Comparison of ENCODE assay signal across 1 cellular context in the genomic region with DNA sequence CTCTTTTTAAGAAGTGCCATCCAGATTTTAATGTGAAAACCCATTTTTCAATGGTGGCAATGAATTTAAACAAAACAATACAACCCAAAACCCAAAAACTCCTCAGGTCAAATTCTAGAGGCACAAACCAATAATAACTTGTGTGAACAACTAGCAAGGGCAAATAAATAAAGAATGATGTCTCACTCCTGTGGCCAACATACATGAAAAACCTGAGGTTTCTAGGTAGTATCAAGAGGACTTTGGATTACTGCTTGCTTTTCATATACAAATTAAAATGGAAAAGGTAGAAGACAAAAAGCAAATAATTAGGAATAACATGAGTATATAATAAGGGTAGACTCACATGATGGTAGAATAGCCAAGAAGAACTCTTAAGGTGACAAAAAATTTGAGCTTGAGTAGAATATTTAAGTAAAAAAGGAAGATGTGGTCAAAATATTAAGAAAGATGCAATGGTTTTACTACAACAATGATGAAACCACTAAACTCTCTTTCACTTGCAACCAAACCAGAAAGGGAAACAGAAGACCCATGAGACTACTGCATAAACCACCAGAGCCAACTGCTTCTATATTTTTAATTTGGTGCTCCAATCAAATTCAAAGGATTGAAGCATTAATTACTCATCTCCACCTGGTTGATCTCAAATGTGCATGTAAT.
TF ChIP-seq lines count a peak whose summit lies in the region.

No MANE protein-coding gene starts in this region.

TF ChIP-seq in GM12878, 131 proteins besides CTCF, POLR2A, EP300 and RAD21 (continued from another document and continues in another):
- TF ChIP-seq, protein P1, sequence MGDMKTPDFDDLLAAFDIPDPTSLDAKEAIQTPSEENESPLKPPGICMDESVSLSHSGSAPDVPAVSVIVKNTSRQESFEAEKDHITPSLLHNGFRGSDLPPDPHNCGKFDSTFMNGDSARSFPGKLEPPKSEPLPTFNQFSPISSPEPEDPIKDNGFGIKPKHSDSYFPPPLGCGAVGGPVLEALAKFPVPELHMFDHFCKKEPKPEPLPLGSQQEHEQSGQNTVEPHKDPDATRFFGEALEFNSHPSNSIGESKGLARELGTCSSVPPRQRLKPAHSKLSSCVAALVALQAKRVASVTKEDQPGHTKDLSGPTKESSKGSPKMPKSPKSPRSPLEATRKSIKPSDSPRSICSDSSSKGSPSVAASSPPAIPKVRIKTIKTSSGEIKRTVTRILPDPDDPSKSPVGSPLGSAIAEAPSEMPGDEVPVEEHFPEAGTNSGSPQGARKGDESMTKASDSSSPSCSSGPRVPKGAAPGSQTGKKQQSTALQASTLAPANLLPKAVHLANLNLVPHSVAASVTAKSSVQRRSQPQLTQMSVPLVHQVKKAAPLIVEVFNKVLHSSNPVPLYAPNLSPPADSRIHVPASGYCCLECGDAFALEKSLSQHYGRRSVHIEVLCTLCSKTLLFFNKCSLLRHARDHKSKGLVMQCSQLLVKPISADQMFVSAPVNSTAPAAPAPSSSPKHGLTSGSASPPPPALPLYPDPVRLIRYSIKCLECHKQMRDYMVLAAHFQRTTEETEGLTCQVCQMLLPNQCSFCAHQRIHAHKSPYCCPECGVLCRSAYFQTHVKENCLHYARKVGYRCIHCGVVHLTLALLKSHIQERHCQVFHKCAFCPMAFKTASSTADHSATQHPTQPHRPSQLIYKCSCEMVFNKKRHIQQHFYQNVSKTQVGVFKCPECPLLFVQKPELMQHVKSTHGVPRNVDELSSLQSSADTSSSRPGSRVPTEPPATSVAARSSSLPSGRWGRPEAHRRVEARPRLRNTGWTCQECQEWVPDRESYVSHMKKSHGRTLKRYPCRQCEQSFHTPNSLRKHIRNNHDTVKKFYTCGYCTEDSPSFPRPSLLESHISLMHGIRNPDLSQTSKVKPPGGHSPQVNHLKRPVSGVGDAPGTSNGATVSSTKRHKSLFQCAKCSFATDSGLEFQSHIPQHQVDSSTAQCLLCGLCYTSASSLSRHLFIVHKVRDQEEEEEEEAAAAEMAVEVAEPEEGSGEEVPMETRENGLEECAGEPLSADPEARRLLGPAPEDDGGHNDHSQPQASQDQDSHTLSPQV (IDR thresholded peaks at IDR 0.05), result no peak
- TF ChIP-seq CBX5 (IDR thresholded peaks at IDR 0.05; ENCODE audit: low read depth) (no peak), BMI1 (IDR thresholded peaks at IDR 0.05; ENCODE audit: borderline replicate concordance) (no peak), CHD2 (IDR thresholded peaks at IDR 0.05; ENCODE audit: borderline replicate concordance, low read depth, low read length) (no peak), GATAD2B (conservative IDR thresholded peaks at IDR 0.05; ENCODE audit: low read depth) (no peak), MEF2B (IDR thresholded peaks at IDR 0.05; ENCODE audit: partially characterized antibody, poor library complexity, severe bottlenecking) (peak; percentile 93), HCFC1 (IDR thresholded peaks at IDR 0.05; ENCODE audit: low read length) (no peak), SMAD1 (IDR thresholded peaks at IDR 0.05; ENCODE audit: low read depth, partially characterized antibody) (no peak), SUZ12 (IDR thresholded peaks at IDR 0.05; ENCODE audit: unreplicated experiment) (no peak), BRCA1 (IDR thresholded peaks at IDR 0.05; ENCODE audit: low read depth, low read length) (no peak), PAX5 (IDR thresholded peaks at IDR 0.05; ENCODE audit: borderline replicate concordance, low read depth, low read length) (0 out of 2 replicates have a peak, but pooled peaks have one; percentile 49), ESRRA (IDR thresholded peaks at IDR 0.05; ENCODE audit: low read length) (no peak), ASH2L (IDR thresholded peaks at IDR 0.05; ENCODE audit: borderline replicate concordance, low read depth) (no peak), SREBF2 (IDR thresholded peaks at IDR 0.05; ENCODE audit: low read length) (no peak), YY1 (IDR thresholded peaks at IDR 0.05; ENCODE audit: low read depth, low read length) (no peak), STAT3 (IDR thresholded peaks at IDR 0.05; ENCODE audit: low read depth, low read length) (no peak), RFX5 (IDR thresholded peaks at IDR 0.05; ENCODE audit: low read depth, low read length) (no peak), MTA3 (IDR thresholded peaks at IDR 0.05; ENCODE audit: borderline replicate concordance, low read length) (no peak), HDAC2 (IDR thresholded peaks at IDR 0.05) (no peak), RELA (IDR thresholded peaks at IDR 0.05; ENCODE audit: borderline replicate concordance, partially characterized antibody) (no peak), NFYA (IDR thresholded peaks at IDR 0.05; ENCODE audit: borderline replicate concordance, low read depth, low read length) (no peak), NFXL1 (IDR thresholded peaks at IDR 0.05; ENCODE audit: borderline replicate concordance) (no peak), EZH2 (IDR thresholded peaks at IDR 0.05; ENCODE audit: borderline replicate concordance, control insufficient read depth, low read depth, low read length) (no peak), NRF1 (conservative IDR thresholded peaks at IDR 0.05; ENCODE audit: low read depth, low read length) (no peak)
- TF ChIP-seq, protein P2, sequence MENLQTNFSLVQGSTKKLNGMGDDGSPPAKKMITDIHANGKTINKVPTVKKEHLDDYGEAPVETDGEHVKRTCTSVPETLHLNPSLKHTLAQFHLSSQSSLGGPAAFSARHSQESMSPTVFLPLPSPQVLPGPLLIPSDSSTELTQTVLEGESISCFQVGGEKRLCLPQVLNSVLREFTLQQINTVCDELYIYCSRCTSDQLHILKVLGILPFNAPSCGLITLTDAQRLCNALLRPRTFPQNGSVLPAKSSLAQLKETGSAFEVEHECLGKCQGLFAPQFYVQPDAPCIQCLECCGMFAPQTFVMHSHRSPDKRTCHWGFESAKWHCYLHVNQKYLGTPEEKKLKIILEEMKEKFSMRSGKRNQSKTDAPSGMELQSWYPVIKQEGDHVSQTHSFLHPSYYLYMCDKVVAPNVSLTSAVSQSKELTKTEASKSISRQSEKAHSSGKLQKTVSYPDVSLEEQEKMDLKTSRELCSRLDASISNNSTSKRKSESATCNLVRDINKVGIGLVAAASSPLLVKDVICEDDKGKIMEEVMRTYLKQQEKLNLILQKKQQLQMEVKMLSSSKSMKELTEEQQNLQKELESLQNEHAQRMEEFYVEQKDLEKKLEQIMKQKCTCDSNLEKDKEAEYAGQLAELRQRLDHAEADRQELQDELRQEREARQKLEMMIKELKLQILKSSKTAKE (IDR thresholded peaks at IDR 0.05; ENCODE audit: low read depth, poor library complexity, severe bottlenecking), result peak; percentile 78
- TF ChIP-seq, protein P3, sequence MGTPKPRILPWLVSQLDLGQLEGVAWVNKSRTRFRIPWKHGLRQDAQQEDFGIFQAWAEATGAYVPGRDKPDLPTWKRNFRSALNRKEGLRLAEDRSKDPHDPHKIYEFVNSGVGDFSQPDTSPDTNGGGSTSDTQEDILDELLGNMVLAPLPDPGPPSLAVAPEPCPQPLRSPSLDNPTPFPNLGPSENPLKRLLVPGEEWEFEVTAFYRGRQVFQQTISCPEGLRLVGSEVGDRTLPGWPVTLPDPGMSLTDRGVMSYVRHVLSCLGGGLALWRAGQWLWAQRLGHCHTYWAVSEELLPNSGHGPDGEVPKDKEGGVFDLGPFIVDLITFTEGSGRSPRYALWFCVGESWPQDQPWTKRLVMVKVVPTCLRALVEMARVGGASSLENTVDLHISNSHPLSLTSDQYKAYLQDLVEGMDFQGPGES (IDR thresholded peaks at IDR 0.05), result no peak
- TF ChIP-seq, protein P4, sequence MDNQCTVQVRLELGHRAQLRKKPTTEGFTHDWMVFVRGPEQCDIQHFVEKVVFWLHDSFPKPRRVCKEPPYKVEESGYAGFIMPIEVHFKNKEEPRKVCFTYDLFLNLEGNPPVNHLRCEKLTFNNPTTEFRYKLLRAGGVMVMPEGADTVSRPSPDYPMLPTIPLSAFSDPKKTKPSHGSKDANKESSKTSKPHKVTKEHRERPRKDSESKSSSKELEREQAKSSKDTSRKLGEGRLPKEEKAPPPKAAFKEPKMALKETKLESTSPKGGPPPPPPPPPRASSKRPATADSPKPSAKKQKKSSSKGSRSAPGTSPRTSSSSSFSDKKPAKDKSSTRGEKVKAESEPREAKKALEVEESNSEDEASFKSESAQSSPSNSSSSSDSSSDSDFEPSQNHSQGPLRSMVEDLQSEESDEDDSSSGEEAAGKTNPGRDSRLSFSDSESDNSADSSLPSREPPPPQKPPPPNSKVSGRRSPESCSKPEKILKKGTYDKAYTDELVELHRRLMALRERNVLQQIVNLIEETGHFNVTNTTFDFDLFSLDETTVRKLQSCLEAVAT (IDR thresholded peaks at IDR 0.05), result peak; percentile 79
- TF ChIP-seq, protein P5, sequence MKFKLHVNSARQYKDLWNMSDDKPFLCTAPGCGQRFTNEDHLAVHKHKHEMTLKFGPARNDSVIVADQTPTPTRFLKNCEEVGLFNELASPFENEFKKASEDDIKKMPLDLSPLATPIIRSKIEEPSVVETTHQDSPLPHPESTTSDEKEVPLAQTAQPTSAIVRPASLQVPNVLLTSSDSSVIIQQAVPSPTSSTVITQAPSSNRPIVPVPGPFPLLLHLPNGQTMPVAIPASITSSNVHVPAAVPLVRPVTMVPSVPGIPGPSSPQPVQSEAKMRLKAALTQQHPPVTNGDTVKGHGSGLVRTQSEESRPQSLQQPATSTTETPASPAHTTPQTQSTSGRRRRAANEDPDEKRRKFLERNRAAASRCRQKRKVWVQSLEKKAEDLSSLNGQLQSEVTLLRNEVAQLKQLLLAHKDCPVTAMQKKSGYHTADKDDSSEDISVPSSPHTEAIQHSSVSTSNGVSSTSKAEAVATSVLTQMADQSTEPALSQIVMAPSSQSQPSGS (IDR thresholded peaks at IDR 0.05; ENCODE audit: low read length), result peak; percentile 62; the same call in 1 of the 2 replicates
- TF ChIP-seq, protein P6, sequence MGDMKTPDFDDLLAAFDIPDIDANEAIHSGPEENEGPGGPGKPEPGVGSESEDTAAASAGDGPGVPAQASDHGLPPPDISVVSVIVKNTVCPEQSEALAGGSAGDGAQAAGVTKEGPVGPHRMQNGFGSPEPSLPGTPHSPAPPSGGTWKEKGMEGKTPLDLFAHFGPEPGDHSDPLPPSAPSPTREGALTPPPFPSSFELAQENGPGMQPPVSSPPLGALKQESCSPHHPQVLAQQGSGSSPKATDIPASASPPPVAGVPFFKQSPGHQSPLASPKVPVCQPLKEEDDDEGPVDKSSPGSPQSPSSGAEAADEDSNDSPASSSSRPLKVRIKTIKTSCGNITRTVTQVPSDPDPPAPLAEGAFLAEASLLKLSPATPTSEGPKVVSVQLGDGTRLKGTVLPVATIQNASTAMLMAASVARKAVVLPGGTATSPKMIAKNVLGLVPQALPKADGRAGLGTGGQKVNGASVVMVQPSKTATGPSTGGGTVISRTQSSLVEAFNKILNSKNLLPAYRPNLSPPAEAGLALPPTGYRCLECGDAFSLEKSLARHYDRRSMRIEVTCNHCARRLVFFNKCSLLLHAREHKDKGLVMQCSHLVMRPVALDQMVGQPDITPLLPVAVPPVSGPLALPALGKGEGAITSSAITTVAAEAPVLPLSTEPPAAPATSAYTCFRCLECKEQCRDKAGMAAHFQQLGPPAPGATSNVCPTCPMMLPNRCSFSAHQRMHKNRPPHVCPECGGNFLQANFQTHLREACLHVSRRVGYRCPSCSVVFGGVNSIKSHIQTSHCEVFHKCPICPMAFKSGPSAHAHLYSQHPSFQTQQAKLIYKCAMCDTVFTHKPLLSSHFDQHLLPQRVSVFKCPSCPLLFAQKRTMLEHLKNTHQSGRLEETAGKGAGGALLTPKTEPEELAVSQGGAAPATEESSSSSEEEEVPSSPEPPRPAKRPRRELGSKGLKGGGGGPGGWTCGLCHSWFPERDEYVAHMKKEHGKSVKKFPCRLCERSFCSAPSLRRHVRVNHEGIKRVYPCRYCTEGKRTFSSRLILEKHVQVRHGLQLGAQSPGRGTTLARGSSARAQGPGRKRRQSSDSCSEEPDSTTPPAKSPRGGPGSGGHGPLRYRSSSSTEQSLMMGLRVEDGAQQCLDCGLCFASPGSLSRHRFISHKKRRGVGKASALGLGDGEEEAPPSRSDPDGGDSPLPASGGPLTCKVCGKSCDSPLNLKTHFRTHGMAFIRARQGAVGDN (IDR thresholded peaks at IDR 0.05), result 0 out of 2 replicates have a peak, but pooled peaks have one; percentile 45
- TF ChIP-seq, protein P7, sequence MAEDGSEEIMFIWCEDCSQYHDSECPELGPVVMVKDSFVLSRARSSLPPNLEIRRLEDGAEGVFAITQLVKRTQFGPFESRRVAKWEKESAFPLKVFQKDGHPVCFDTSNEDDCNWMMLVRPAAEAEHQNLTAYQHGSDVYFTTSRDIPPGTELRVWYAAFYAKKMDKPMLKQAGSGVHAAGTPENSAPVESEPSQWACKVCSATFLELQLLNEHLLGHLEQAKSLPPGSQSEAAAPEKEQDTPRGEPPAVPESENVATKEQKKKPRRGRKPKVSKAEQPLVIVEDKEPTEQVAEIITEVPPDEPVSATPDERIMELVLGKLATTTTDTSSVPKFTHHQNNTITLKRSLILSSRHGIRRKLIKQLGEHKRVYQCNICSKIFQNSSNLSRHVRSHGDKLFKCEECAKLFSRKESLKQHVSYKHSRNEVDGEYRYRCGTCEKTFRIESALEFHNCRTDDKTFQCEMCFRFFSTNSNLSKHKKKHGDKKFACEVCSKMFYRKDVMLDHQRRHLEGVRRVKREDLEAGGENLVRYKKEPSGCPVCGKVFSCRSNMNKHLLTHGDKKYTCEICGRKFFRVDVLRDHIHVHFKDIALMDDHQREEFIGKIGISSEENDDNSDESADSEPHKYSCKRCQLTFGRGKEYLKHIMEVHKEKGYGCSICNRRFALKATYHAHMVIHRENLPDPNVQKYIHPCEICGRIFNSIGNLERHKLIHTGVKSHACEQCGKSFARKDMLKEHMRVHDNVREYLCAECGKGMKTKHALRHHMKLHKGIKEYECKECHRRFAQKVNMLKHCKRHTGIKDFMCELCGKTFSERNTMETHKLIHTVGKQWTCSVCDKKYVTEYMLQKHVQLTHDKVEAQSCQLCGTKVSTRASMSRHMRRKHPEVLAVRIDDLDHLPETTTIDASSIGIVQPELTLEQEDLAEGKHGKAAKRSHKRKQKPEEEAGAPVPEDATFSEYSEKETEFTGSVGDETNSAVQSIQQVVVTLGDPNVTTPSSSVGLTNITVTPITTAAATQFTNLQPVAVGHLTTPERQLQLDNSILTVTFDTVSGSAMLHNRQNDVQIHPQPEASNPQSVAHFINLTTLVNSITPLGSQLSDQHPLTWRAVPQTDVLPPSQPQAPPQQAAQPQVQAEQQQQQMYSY (CRISPR knock-in tag; IDR thresholded peaks at IDR 0.05), result no peak
